ENCODE assay signal across 13 cellular contexts in genomic region chr11:108278546-108278945, GRCh38. TPM values are rescaled to one million over a fixed set of nuclear protein-coding genes. Genes with fewer than 3 reads are reported as not detected.
DNase-seq lines count a peak whose midpoint lies in the region; ATAC-seq and TF ChIP-seq lines count a peak whose summit lies in the region.
"Had no signal": no experiment of that assay in that cellular context is flagged by ENCODE, and none has a peak within 500 bp of the region (broad histone marks: within the 10 kb centered on the region; RNA-seq: fewer than 3 reads in every experiment).

No MANE protein-coding gene starts in this region.

- peak; percentile 40 for ATAC-seq in activated naive CD8-positive, alpha-beta T cell treated with anti-CD3 and anti-CD28 coated beads, Interleukin-2, amount 50 U/mL, for 24 hours
- ATAC-seq in HG03432 (IDR thresholded peaks at IDR 0.05; ENCODE audit: unreplicated experiment) (no peak), HG02610 (IDR thresholded peaks at IDR 0.05; ENCODE audit: unreplicated experiment) (no peak)
- ATAC-seq: sciatic nerve had no signal

- peaks cover 24% of the 10 kb centered on the region for H3K9me3 Mint-ChIP-seq in activated naive CD4-positive, alpha-beta T cell treated with anti-CD3 and anti-CD28 coated beads for 36 hours
- H3K9me3 Mint-ChIP-seq in activated naive CD8-positive, alpha-beta T cell treated with anti-CD3 and anti-CD28 coated beads, Interleukin-2, amount 50 U/mL, for 24 hours: peaks cover 18% of the 10 kb centered on the region
- H3K9me3 Mint-ChIP-seq in immature natural killer cell (peaks cover 0 to 3% (median 0%) of the 10 kb centered on the region in 6 donors), type B pancreatic cell (peaks cover 5% of the 10 kb centered on the region)

- H3K4me1 Mint-ChIP-seq in activated naive CD4-positive, alpha-beta T cell treated with anti-CD3 and anti-CD28 coated beads for 36 hours (ENCODE audit: low read depth): peaks cover 63% of the 10 kb centered on the region
- peaks cover 64% of the 10 kb centered on the region for H3K4me1 Mint-ChIP-seq in activated naive CD8-positive, alpha-beta T cell treated with anti-CD3 and anti-CD28 coated beads, Interleukin-2, amount 50 U/mL, for 24 hours
- peaks cover 29 to 62% of the 10 kb centered on the region in 2 donors for H3K4me1 Mint-ChIP-seq in immature natural killer cell
- peaks cover 13% of the 10 kb centered on the region for H3K4me1 Mint-ChIP-seq in type B pancreatic cell (ENCODE audit: unreplicated experiment)

- H3K27me3 Mint-ChIP-seq in activated naive CD4-positive, alpha-beta T cell treated with anti-CD3 and anti-CD28 coated beads for 36 hours (ENCODE audit: low read depth): no peaks in the 10 kb centered on the region
- no peaks in the 10 kb centered on the region for H3K27me3 Mint-ChIP-seq in activated naive CD8-positive, alpha-beta T cell treated with anti-CD3 and anti-CD28 coated beads, Interleukin-2, amount 50 U/mL, for 24 hours
- H3K27me3 Mint-ChIP-seq in immature natural killer cell (ENCODE audit: low read depth in 3 of 3) (peaks cover 0 to 3% (median 0%) of the 10 kb centered on the region in 3 donors), type B pancreatic cell (no peaks in the 10 kb centered on the region)

- peak overlapping the region; percentile 41 for H3K27ac Mint-ChIP-seq in activated naive CD4-positive, alpha-beta T cell treated with anti-CD3 and anti-CD28 coated beads for 36 hours
- H3K27ac Mint-ChIP-seq in activated naive CD8-positive, alpha-beta T cell treated with anti-CD3 and anti-CD28 coated beads, Interleukin-2, amount 50 U/mL, for 24 hours: peak overlapping the region; percentile 84
- peak overlapping the region; percentile 6 to 85 (median 60) for H3K27ac Mint-ChIP-seq in immature natural killer cell
- H3K27ac Mint-ChIP-seq in type B pancreatic cell: peak overlapping the region; percentile 35

- CTCF ChIA-PET in activated naive CD4-positive, alpha-beta T cell treated with anti-CD3 and anti-CD28 coated beads for 36 hours (lab: Charles Lee): interaction anchor here (0.6 to 1.1 kb wide), 2 partner anchors 26 to 29 kb away, joined by 3 to 5 read pairs; no protein-coding TSS in a partner anchor

- TF ChIP-seq CTCF in type B pancreatic cell (conservative IDR thresholded peaks at IDR 0.05): no peak

- intact Hi-C loops in activated naive CD4-positive, alpha-beta T cell treated with anti-CD3 and anti-CD28 coated beads for 36 hours (cut with micrococcal nuclease): loop anchor here (2.0 kb wide), 1 partner anchor 42 kb away; no protein-coding TSS in a partner anchor

- H3K36me3 Mint-ChIP-seq in activated naive CD4-positive, alpha-beta T cell treated with anti-CD3 and anti-CD28 coated beads for 36 hours (ENCODE audit: low read depth): peaks cover 41% of the 10 kb centered on the region
- peaks cover 57% of the 10 kb centered on the region for H3K36me3 Mint-ChIP-seq in activated naive CD8-positive, alpha-beta T cell treated with anti-CD3 and anti-CD28 coated beads, Interleukin-2, amount 50 U/mL, for 24 hours (ENCODE audit: low read depth)
- H3K36me3 Mint-ChIP-seq in immature natural killer cell (peaks cover 31 to 67% (median 51%) of the 10 kb centered on the region in 3 donors), type B pancreatic cell (peaks cover 46% of the 10 kb centered on the region)

- H3K4me3 Mint-ChIP-seq in activated naive CD4-positive, alpha-beta T cell treated with anti-CD3 and anti-CD28 coated beads for 36 hours: no peak overlapping the region
- no peak overlapping the region for H3K4me3 Mint-ChIP-seq in activated naive CD8-positive, alpha-beta T cell treated with anti-CD3 and anti-CD28 coated beads, Interleukin-2, amount 50 U/mL, for 24 hours
- H3K4me3 Mint-ChIP-seq in immature natural killer cell (peak overlapping the region in 1 of 5 donors; percentile 4), type B pancreatic cell (peak overlapping the region; percentile 15)

- peak; percentile 56 for DNase-seq in activated naive CD4-positive, alpha-beta T cell treated with anti-CD3 and anti-CD28 coated beads for 36 hours
- DNase-seq in activated naive CD4-positive, alpha-beta T cell treated with Interleukin-2 at 50 U/mL for 16 hours: no peak
- DNase-seq in activated naive CD8-positive, alpha-beta T cell treated with anti-CD3 and anti-CD28 coated beads, Interleukin-2, amount 50 U/mL, for 24 hours: no peak
- DNase-seq in immature natural killer cell (no peak), type B pancreatic cell (ENCODE audit: extremely low spot score, unreplicated experiment) (no peak), cortex of kidney (lab: John Stamatoyannopoulos, UW) (no peak)
- DNase-seq: activated CD8-positive, alpha-beta memory T cell treated with anti-CD3 and anti-CD28 coated beads, Interleukin-2, amount 50 U/mL, for 48 hours; cerebellar nuclear complex; NCI-H2029 treated with DMSO at 0.1 percent for 48 hours; SIG-M5 had no signal

RNA-seq across cellular contexts. Expression of gene ATM, which starts 55.7 kb away (rescaled TPM):
- total RNA-seq in activated naive CD4-positive, alpha-beta T cell treated with anti-CD3 and anti-CD28 coated beads for 36 hours: 10 to 100 TPM; 29.5 to 30.6 TPM
- 100 to 1,000 TPM in 1 of 3 donors, 10 to 100 TPM in 2; 57.8 to 111 (median 64.5) TPM for polyA plus RNA-seq in immature natural killer cell
- 47.0 and 78.4 TPM in 2 replicates for total RNA-seq in type B pancreatic cell (ENCODE audit: low replicate concordance)

RNA-seq across cellular contexts. Expression of gene NPAT, which starts 56.1 kb away (rescaled TPM):
- 10 to 100 TPM; 22.2 to 22.3 TPM for total RNA-seq in activated naive CD4-positive, alpha-beta T cell treated with anti-CD3 and anti-CD28 coated beads for 36 hours
- polyA plus RNA-seq in immature natural killer cell: 10 to 100 TPM; 15.6 to 30.5 (median 24.1) TPM
- total RNA-seq in type B pancreatic cell (ENCODE audit: low replicate concordance): 14.0 and 17.8 TPM in 2 replicates
